In the genomic region with DNA sequence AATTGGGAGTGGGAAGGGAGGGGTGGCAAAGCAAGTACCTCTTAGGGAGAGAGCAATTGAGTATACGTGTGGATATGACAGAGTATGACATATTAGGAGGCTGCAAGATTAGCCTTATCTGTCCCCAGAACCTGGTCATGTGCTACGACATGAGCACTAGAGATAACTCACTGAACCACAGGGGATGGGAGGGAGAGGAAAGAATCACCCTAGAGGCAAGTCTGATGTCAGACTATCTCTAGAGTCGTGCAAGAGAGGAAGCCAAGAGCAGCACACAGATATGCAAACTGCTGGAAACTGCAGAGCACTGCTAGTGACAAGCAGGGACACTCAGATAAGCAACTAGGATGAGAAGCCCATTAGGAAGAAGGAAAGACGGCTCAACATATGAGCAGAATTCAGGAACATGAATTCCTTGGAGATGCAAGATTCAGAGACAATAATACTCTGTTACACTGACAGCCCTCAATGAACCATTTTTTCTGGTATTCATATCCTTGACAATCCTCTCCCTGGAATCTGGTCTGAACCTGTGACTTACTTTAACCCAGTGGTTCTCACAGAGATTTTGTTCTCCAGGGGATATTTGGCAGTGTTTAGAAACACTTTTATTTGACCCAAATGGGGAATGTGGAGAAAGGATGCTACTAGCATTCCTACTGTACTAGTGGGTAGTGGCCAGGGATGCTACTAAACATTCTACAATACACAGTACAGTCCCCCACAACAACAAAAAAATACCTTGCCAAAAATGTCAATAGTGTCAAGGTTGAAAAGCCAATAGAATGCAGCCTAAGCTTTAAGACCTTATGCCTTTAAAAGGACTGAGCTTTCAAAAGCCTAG, we compare ENCODE assay signal across 10 cellular contexts.
DNase-seq lines count a peak whose midpoint lies in the region; ATAC-seq and TF ChIP-seq lines count a peak whose summit lies in the region.
"Had no signal": no experiment of that assay in that cellular context is flagged by ENCODE, and none has a peak within 500 bp of the region (broad histone marks: within the 10 kb centered on the region; RNA-seq: fewer than 3 reads in every experiment).

No MANE protein-coding gene starts in this region.

- no peak for TF ChIP-seq CTCF in GM12865 (IDR thresholded peaks at IDR 0.05; ENCODE audit: insufficient read depth, low read depth, low read length, missing control alignments)
- no peak for TF ChIP-seq CTCF in GM23338 (conservative IDR thresholded peaks at IDR 0.05; ENCODE audit: low read depth in 2 of 2)

- H2AFZ ChIP-seq in GM23338: no peak overlapping the region; the same call in 1 of the 2 replicates

- no peaks in the 10 kb centered on the region for H4K20me1 ChIP-seq in GM23338 (replicated peaks; ENCODE audit: insufficient read depth)

- H3K36me3 Mint-ChIP-seq in GM23338 (ENCODE audit: low read depth): no peaks in the 10 kb centered on the region
- H3K36me3 Mint-ChIP-seq: activated naive CD4-positive, alpha-beta T cell treated with anti-CD3 and anti-CD28 coated beads, Interleukin-2, amount 50 U/mL, for 24 hours had no signal

- H3K9me2 ChIP-seq in GM23338 (ENCODE audit: insufficient read depth): 0 out of 2 replicates have a peak, but pooled peaks cover 3% of the 10 kb centered on the region

- no peaks in the 10 kb centered on the region for H3K4me1 ChIP-seq in GM23338 (ENCODE audit: insufficient read depth)

- H3K4me3 Mint-ChIP-seq in GM23338: no peak overlapping the region
- H3K4me3 Mint-ChIP-seq: activated naive CD4-positive, alpha-beta T cell treated with anti-CD3 and anti-CD28 coated beads, Interleukin-2, amount 50 U/mL, for 24 hours had no signal

- no peaks in the 10 kb centered on the region for H3K27me3 ChIP-seq in GM23338 (ENCODE audit: insufficient read depth)

- DNase-seq in GM12865 (ENCODE audit: low read depth) (peak; percentile 13), GM23338 (ENCODE audit: low spot score) (no peak), RPMI7951 (ENCODE audit: low read depth) (peak; percentile 32), iPS-NIHi7 (ENCODE audit: extremely low spot score) (peak; percentile 34), NCI-H2196 (lab: John Stamatoyannopoulos, UW; ENCODE audit: unreplicated experiment) (no peak), NCI-H2196 treated with DMSO at 0.1 percent for 48 hours (lab: John Stamatoyannopoulos, UW; ENCODE audit: unreplicated experiment) (no peak), RPMI8226 (no peak)
- DNase-seq in activated CD4-positive, CD25-positive, alpha-beta regulatory T cell (lab: John Stamatoyannopoulos, UW): no peak
- DNase-seq: NCI-H187 had no signal

- no peaks in the 10 kb centered on the region for H3K9me3 Mint-ChIP-seq in GM23338
- H3K9me3 Mint-ChIP-seq: activated naive CD4-positive, alpha-beta T cell treated with anti-CD3 and anti-CD28 coated beads, Interleukin-2, amount 50 U/mL, for 24 hours had no signal

- no peak overlapping the region for H3K27ac Mint-ChIP-seq in GM23338
- H3K27ac Mint-ChIP-seq: activated naive CD4-positive, alpha-beta T cell treated with anti-CD3 and anti-CD28 coated beads, Interleukin-2, amount 50 U/mL, for 24 hours had no signal

- no peak overlapping the region for H3K4me2 ChIP-seq in GM23338

- no peak overlapping the region for H3K4me3 ChIP-seq in GM12865 (ENCODE audit: low read depth, low read length)
- no peak overlapping the region for H3K4me3 ChIP-seq in GM23338

- H3K27ac ChIP-seq in GM23338 (ENCODE audit: low read depth): no peak overlapping the region

- no peaks in the 10 kb centered on the region for H3K79me2 ChIP-seq in GM23338 (replicated peaks; ENCODE audit: insufficient read depth)

- no peaks in the 10 kb centered on the region; the same call in 2 of the 3 replicates for H3K4me1 Mint-ChIP-seq in GM23338

- no peaks in the 10 kb centered on the region for H3F3A ChIP-seq in GM23338 (replicated peaks; ENCODE audit: low read depth)

- ATAC-seq in GM23338: peak; percentile 37; the same call in 1 of the 3 replicates

- H3K36me3 ChIP-seq in GM23338 (ENCODE audit: insufficient read depth): no peaks in the 10 kb centered on the region

- no peaks in the 10 kb centered on the region for H3K27me3 Mint-ChIP-seq in GM23338 (ENCODE audit: insufficient read depth, low read depth, poor library complexity)
- H3K27me3 Mint-ChIP-seq: activated naive CD4-positive, alpha-beta T cell treated with anti-CD3 and anti-CD28 coated beads, Interleukin-2, amount 50 U/mL, for 24 hours had no signal

TF ChIP-seq in GM23338, 12 proteins besides CTCF, POLR2A, EP300 and RAD21:
- TF ChIP-seq NANOG (IDR thresholded peaks at IDR 0.05; ENCODE audit: borderline replicate concordance) (no peak), JUNB (IDR thresholded peaks at IDR 0.05; ENCODE audit: unreplicated experiment) (no peak), EZH2 (IDR thresholded peaks at IDR 0.05; ENCODE audit: low read depth, unreplicated experiment) (no peak), POLR2AphosphoS5 (IDR thresholded peaks at IDR 0.05; ENCODE audit: low read depth) (no peak), EZH2phosphoT487 (IDR thresholded peaks at IDR 0.05; ENCODE audit: unreplicated experiment) (no peak), STAT1 (IDR thresholded peaks at IDR 0.05; ENCODE audit: unreplicated experiment) (no peak), ZNF331 (CRISPR knock-in tag; IDR thresholded peaks at IDR 0.05; ENCODE audit: low read depth) (no peak)
- TF ChIP-seq, protein P1, sequence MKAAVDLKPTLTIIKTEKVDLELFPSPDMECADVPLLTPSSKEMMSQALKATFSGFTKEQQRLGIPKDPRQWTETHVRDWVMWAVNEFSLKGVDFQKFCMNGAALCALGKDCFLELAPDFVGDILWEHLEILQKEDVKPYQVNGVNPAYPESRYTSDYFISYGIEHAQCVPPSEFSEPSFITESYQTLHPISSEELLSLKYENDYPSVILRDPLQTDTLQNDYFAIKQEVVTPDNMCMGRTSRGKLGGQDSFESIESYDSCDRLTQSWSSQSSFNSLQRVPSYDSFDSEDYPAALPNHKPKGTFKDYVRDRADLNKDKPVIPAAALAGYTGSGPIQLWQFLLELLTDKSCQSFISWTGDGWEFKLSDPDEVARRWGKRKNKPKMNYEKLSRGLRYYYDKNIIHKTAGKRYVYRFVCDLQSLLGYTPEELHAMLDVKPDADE (IDR thresholded peaks at IDR 0.05): no peak

Comparison
In these comparisons a context has a peak if more than half of its experiments do, and no peak if none do; other contexts are left out.
1. DNase-seq: peak in GM12865 (single experiment), RPMI7951 (single experiment) and iPS-NIHi7 (single experiment); none in GM23338 (single experiment), NCI-H2196 (single experiment), activated CD4-positive, CD25-positive, alpha-beta regulatory T cell (0 of 4), NCI-H2196 treated with DMSO at 0.1 percent for 48 hours (single experiment) and RPMI8226 (single experiment).